In the genomic region with DNA sequence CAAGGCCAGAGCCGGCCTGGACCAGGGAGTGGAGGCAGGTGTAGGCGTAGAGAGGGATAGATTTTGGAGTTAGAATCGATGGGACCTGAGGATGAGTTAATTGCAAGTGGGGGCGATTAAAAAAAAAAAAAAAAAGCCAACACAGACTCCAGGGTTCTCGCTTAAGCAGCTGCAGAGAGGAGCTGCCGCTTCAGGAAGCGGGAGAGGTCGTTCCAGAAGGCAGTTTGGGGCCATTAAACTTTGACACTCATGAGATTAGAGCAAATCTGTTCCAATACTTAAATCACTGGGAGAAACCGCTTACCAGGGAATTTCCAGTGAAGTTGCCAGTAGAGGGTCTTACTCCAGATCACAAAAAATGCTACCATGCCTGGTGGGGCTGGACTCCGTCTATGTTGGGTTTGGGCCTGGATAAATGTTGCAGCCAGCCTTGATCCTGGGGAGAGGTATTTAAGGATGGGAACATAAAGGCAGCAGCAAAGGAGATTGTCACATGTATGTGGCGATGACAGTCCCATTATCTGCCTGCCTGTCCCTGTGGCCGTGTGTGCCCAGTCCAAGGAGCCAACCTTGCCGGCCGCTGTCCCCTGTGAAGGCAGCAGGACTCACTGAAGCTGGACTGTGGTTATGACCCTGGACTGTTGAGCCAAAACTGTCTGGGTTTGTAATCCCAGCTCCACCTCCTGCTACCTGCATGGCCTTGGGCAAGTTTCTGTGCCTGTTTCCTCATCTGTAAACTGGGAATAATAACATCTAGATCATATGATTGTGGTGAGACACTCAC, we compare ENCODE assay signal across 18 cellular contexts. TPM values are rescaled to one million over a fixed set of nuclear protein-coding genes. Genes with fewer than 3 reads are reported as not detected.
DNase-seq lines count a peak whose midpoint lies in the region; ATAC-seq, FAIRE-seq and TF ChIP-seq lines count a peak whose summit lies in the region.
"Had no signal": no experiment of that assay in that cellular context is flagged by ENCODE, and none has a peak within 500 bp of the region (broad histone marks: within the 10 kb centered on the region; RNA-seq: fewer than 3 reads in every experiment).

No MANE protein-coding gene starts in this region.

- H3K9me2 ChIP-seq in GM23338 (ENCODE audit: insufficient read depth): no peaks in the 10 kb centered on the region

- no peak overlapping the region for H3K27ac ChIP-seq in CD8-positive, alpha-beta T cell (ENCODE audit: low read depth, low read length)
- H3K27ac ChIP-seq in GM23338 (ENCODE audit: low read depth) (no peak overlapping the region), GM12878 (ENCODE audit: control insufficient read depth, insufficient read depth) (peak overlapping the region; percentile 91), prostate gland (no peak overlapping the region)
- H3K27ac ChIP-seq: RWPE1, uterus had no signal

- TF ChIP-seq RAD21 in GM12878 (IDR thresholded peaks at IDR 0.05; ENCODE audit: insufficient read depth, low read depth, low read length): no peak

- SMC1A ChIA-PET in GM12878 (lab: Charles Lee; ENCODE audit: uncharacterized antibody, unreplicated experiment): interaction anchor here (0.7 to 7.6 kb wide), 8 partner anchors 9 to 390 kb away, joined by 3 to 42 read pairs (median 7); no protein-coding TSS in a partner anchor

- H3K36me3 Mint-ChIP-seq in CD8-positive, alpha-beta T cell: no peaks in the 10 kb centered on the region
- H3K36me3 Mint-ChIP-seq in GM23338 (ENCODE audit: low read depth) (no peaks in the 10 kb centered on the region), mesothelial cell of epicardium (no peaks in the 10 kb centered on the region)
- H3K36me3 Mint-ChIP-seq: brain had no signal

- H2AFZ ChIP-seq in GM23338 (peak overlapping the region; percentile 98), GM12878 (ENCODE audit: control insufficient read depth, low read depth, low read length) (no peak overlapping the region; the same call in 1 of the 2 replicates)

- FAIRE-seq in GM12878 (lab: Jason Lieb, UNC): no peak

- H3K9me3 Mint-ChIP-seq in CD8-positive, alpha-beta T cell: no peaks in the 10 kb centered on the region
- H3K9me3 Mint-ChIP-seq in GM23338: peaks cover 3% of the 10 kb centered on the region; the same call in 1 of the 3 replicates
- peaks cover 1% of the 10 kb centered on the region for H3K9me3 Mint-ChIP-seq in mesothelial cell of epicardium
- H3K9me3 Mint-ChIP-seq: stimulated activated naive CD8-positive, alpha-beta T cell treated with anti-CD3 and anti-CD28 coated beads, Interleukin-15, amount 100 ng/mL, for 72 hours had no signal

- no TSS peak for BruUV-seq in GM12878 (replicated peaks; lab: Mats Ljungman, UMichigan)

- no peaks in the 10 kb centered on the region for H3K27me3 ChIP-seq in CD8-positive, alpha-beta T cell (ENCODE audit: insufficient read depth, low read length)
- H3K27me3 ChIP-seq in GM23338 (ENCODE audit: insufficient read depth): peaks cover 23% of the 10 kb centered on the region
- no peaks in the 10 kb centered on the region for H3K27me3 ChIP-seq in GM12878 (replicated peaks in 1 of 2; ENCODE audit: control insufficient read depth in 2 of 2, insufficient read depth in 2 of 2, low read length in 1 of 2)
- H3K27me3 ChIP-seq in prostate gland (replicated peaks; ENCODE audit: insufficient read depth): peaks cover 3% of the 10 kb centered on the region

- H3K4me1 Mint-ChIP-seq in CD8-positive, alpha-beta T cell (ENCODE audit: low read depth): peaks cover 11% of the 10 kb centered on the region
- H3K4me1 Mint-ChIP-seq in GM23338 (peaks cover 21% of the 10 kb centered on the region), mesothelial cell of epicardium (peaks cover 3% of the 10 kb centered on the region)

- no peak for TF ChIP-seq CTCF in CD8-positive, alpha-beta T cell (IDR thresholded peaks at IDR 0.05)
- TF ChIP-seq CTCF in GM23338 (conservative IDR thresholded peaks at IDR 0.05; ENCODE audit: low read depth in 2 of 2) (no peak), GM12878 (IDR thresholded peaks at IDR 0.05 in 2 of 3, conservative IDR thresholded peaks at IDR 0.05 in 1 of 3; ENCODE audit: control insufficient read depth in 2 of 3, extremely low read depth in 1 of 3, insufficient read depth in 1 of 3, low read depth in 3 of 3, low read length in 3 of 3) (no peak), mesothelial cell of epicardium (IDR thresholded peaks at IDR 0.05; ENCODE audit: unreplicated experiment) (no peak), prostate gland (IDR thresholded peaks at IDR 0.05) (no peak)

- H3K79me2 ChIP-seq in GM23338 (replicated peaks; ENCODE audit: insufficient read depth) (no peaks in the 10 kb centered on the region), GM12878 (ENCODE audit: control insufficient read depth, insufficient read depth, low read length) (peaks cover 40% of the 10 kb centered on the region)

- DNase-seq in CD8-positive, alpha-beta T cell: no peak
- DNase-seq in GM23338 (ENCODE audit: low spot score): no peak
- no peak for DNase-seq in GM12878 (ENCODE audit: low read depth, low spot score)
- DNase-seq in mesothelial cell of epicardium (ENCODE audit: low spot score in 2 of 2, unreplicated experiment in 2 of 2): no peak
- DNase-seq in prostate gland (ENCODE audit: low spot score): no peak
- DNase-seq in NOMO-1 treated with DMSO at 0.1 percent for 48 hours (lab: John Stamatoyannopoulos, UW; ENCODE audit: unreplicated experiment): no peak
- DNase-seq in central memory CD4-positive, alpha-beta T cell: no peak
- DNase-seq: activated CD8-positive, alpha-beta memory T cell treated with anti-CD3 and anti-CD28 coated beads, Interleukin-2, amount 50 U/mL, for 4 hours; activated naive CD4-positive, alpha-beta T cell treated with anti-CD3 and anti-CD28 coated beads, Interleukin-2, amount 50 U/mL, for 16 hours; H7; MV-4-11; NCI-H2107; stimulated activated CD4-positive, alpha-beta T cell treated with anti-CD3 and anti-CD28 coated beads, Interleukin-12 subunit alpha, Interleukin-12 subunit beta, amount 100 ng/mL, for 4 hours; stimulated activated naive CD8-positive, alpha-beta T cell treated with anti-CD3 and anti-CD28 coated beads, Interleukin-15, amount 100 ng/mL, for 72 hours; uterus had no signal

- peaks cover 22% of the 10 kb centered on the region for H3K27me3 Mint-ChIP-seq in CD8-positive, alpha-beta T cell (ENCODE audit: low read depth)
- H3K27me3 Mint-ChIP-seq in GM23338 (ENCODE audit: insufficient read depth, low read depth, poor library complexity) (peaks cover 32% of the 10 kb centered on the region), mesothelial cell of epicardium (ENCODE audit: low read depth) (peaks cover 77% of the 10 kb centered on the region)

- no peak overlapping the region for H3K4me3 ChIP-seq in CD8-positive, alpha-beta T cell (ENCODE audit: low read depth, low read length)
- peak overlapping the region; percentile 78 for H3K4me3 ChIP-seq in GM23338
- peak overlapping the region; percentile 87 for H3K4me3 ChIP-seq in GM12878
- no peak overlapping the region for H3K4me3 ChIP-seq in prostate gland

- peak overlapping the region; percentile 87 for H3K9ac ChIP-seq in GM12878 (ENCODE audit: control insufficient read depth, insufficient read depth, low read length)

- intact Hi-C loops in CD8-positive, alpha-beta T cell (cut with DNase I, micrococcal nuclease): no loop called here
- intact Hi-C loops in GM12878 (cut with micrococcal nuclease; ENCODE audit: unreplicated experiment) (loop anchor here (5.0 to 10.0 kb wide), 2 partner anchors 132 to 274 kb away; a partner anchor contains a TSS), prostate gland (cut with DNase I) (no loop called here)

- 88% methylated on average over 11 of the region's 14 CpGs for WGBS in GM12878 (ENCODE audit: insufficient coverage, insufficient replicate concordance, low lambda C conversion rate, missing lambda C conversion rate)
- WGBS in prostate gland: 83% methylated on average over 14 of the region's 14 CpGs

- in situ Hi-C loops in GM12878 (cut with MboI): no loop called here

- no peaks in the 10 kb centered on the region for H3K4me1 ChIP-seq in CD8-positive, alpha-beta T cell (ENCODE audit: insufficient read depth, low read length)
- H3K4me1 ChIP-seq in GM23338 (ENCODE audit: insufficient read depth): peaks cover 6% of the 10 kb centered on the region; the same call in 1 of the 2 replicates
- H3K4me1 ChIP-seq in GM12878 (ENCODE audit: control insufficient read depth, insufficient read depth, low read length): peaks cover 36% of the 10 kb centered on the region
- H3K4me1 ChIP-seq in prostate gland (replicated peaks): no peaks in the 10 kb centered on the region
- H3K4me1 ChIP-seq: uterus had no signal

- CTCF ChIA-PET in CD8-positive, alpha-beta T cell (lab: Charles Lee): interaction anchor here (1.2 kb wide), 1 partner anchor 195 kb away, joined by 4 read pairs; no protein-coding TSS in a partner anchor
- CTCF ChIA-PET in GM12878 (lab: Yijun Ruan, JAX): interaction anchor here (0.6 to 7.5 kb wide), 14 partner anchors 8 to 253 kb away, joined by 3 to 74 read pairs (median 6); no protein-coding TSS in a partner anchor

- no peaks in the 10 kb centered on the region for H3K9me3 ChIP-seq in CD8-positive, alpha-beta T cell (ENCODE audit: low read length)
- H3K9me3 ChIP-seq in GM12878 (replicated peaks; ENCODE audit: control insufficient read depth, insufficient read depth, low read length) (no peaks in the 10 kb centered on the region), prostate gland (no peaks in the 10 kb centered on the region)
- H3K9me3 ChIP-seq: uterus had no signal

- POLR2A ChIA-PET in CD8-positive, alpha-beta T cell (lab: Charles Lee): no interaction called here
- POLR2A ChIA-PET in GM12878 (lab: Charles Lee): interaction anchor here (1.1 to 5.8 kb wide), 4 partner anchors 11 to 194 kb away, joined by 4 to 58 read pairs (median 16); no protein-coding TSS in a partner anchor

- no peak for ATAC-seq in CD8-positive, alpha-beta T cell
- ATAC-seq in GM23338: no peak; the same call in 2 of the 3 replicates
- no peak for ATAC-seq in GM12878
- no peak for ATAC-seq in GM18909 (IDR thresholded peaks at IDR 0.05; ENCODE audit: poor library complexity, unreplicated experiment)

- peak overlapping the region; percentile 92 for H3K4me2 ChIP-seq in GM23338
- H3K4me2 ChIP-seq in GM12878 (ENCODE audit: control insufficient read depth, insufficient read depth): peak overlapping the region; percentile 96

- TF ChIP-seq POLR2A in GM12878 (IDR thresholded peaks at IDR 0.05; ENCODE audit: low read depth, low read length) (no peak), prostate gland (IDR thresholded peaks at IDR 0.05) (no peak)

- no peak overlapping the region for H3K27ac Mint-ChIP-seq in CD8-positive, alpha-beta T cell
- H3K27ac Mint-ChIP-seq in GM23338 (no peak overlapping the region), mesothelial cell of epicardium (no peak overlapping the region)
- H3K27ac Mint-ChIP-seq: brain; stimulated activated naive CD8-positive, alpha-beta T cell treated with anti-CD3 and anti-CD28 coated beads, Interleukin-15, amount 100 ng/mL, for 72 hours had no signal

- RAD21 ChIA-PET in GM12878 (lab: Charles Lee; ENCODE audit: unreplicated experiment): interaction anchor here (1.3 to 5.4 kb wide), 6 partner anchors 10 to 194 kb away, joined by 3 to 56 read pairs (median 8); a partner anchor contains a TSS

- TF ChIP-seq EP300 in GM12878 (IDR thresholded peaks at IDR 0.05; ENCODE audit: borderline replicate concordance in 1 of 2, control insufficient read depth in 1 of 2, low read depth in 2 of 2, low read length in 2 of 2): no peak

- no peaks in the 10 kb centered on the region for H4K20me1 ChIP-seq in GM23338 (replicated peaks; ENCODE audit: insufficient read depth)
- H4K20me1 ChIP-seq in GM12878 (ENCODE audit: control insufficient read depth, insufficient read depth): no peaks in the 10 kb centered on the region

- no peaks in the 10 kb centered on the region for H3F3A ChIP-seq in GM23338 (replicated peaks; ENCODE audit: low read depth)

- peak overlapping the region; percentile 69 for H3K4me3 Mint-ChIP-seq in CD8-positive, alpha-beta T cell
- peak overlapping the region; percentile 72 for H3K4me3 Mint-ChIP-seq in GM23338
- peak overlapping the region; percentile 34 for H3K4me3 Mint-ChIP-seq in mesothelial cell of epicardium

- H3K36me3 ChIP-seq in CD8-positive, alpha-beta T cell (ENCODE audit: insufficient read depth, low read length): no peaks in the 10 kb centered on the region
- H3K36me3 ChIP-seq in GM23338 (ENCODE audit: insufficient read depth) (no peaks in the 10 kb centered on the region), GM12878 (ENCODE audit: control insufficient read depth in 2 of 2, insufficient read depth in 2 of 2, low read length in 1 of 2) (no peaks in the 10 kb centered on the region), prostate gland (no peaks in the 10 kb centered on the region)
- H3K36me3 ChIP-seq: uterus had no signal

RNA-seq across cellular contexts. Expression of a gene that starts 23.9 kb away (rescaled TPM):
- not detected for total RNA-seq in CD8-positive, alpha-beta T cell
- 0.14 and 0.82 TPM in 2 replicates for total RNA-seq in GM23338 (2014; rRNA removed; shearing (Covaris generic))
- polyA plus RNA-seq in GM23338 (2016; fragmentation: Nextera tagmentation; extraction: Ambion mirVana): 0.09 and 0.15 TPM in 2 replicates
- total RNA-seq in GM12878 (2013; cell fraction: nucleolus; rRNA removed): 3.4 and 3.5 TPM in 2 replicates
- total RNA-seq in GM12878 (2014; rRNA removed): 0.11 and 0.23 TPM in 2 replicates
- 0.04 and 0.05 TPM in 2 replicates for total RNA-seq in GM12878 (2014; rRNA removed; fragmentation: Illumina TruSeq; extraction: Trizol)
- total RNA-seq in GM12878 (2021): 0.08 TPM in 1 of 2 replicates, not detected in the other
- 0.12 TPM for polyA plus RNA-seq in GM12878 (2011; ENCODE audit: low read depth)
- polyA plus RNA-seq in GM12878 (2011; rRNA removed): 0.29 and 0.62 TPM in 2 replicates
- 0.46 and 0.59 TPM in 2 replicates for polyA plus RNA-seq in GM12878 (2011; cell fraction: cytosol; rRNA removed)
- polyA plus RNA-seq in GM12878 (2011; cell fraction: nucleus; rRNA removed): 0.97 and 1.3 TPM in 2 replicates
- 0.28 and 0.35 TPM in 2 replicates for polyA plus RNA-seq in GM12878 (2012)
- 0.05 TPM in 1 of 2 replicates, not detected in the other for polyA plus RNA-seq in GM12878 (2014; fragmentation: Illumina TruSeq; extraction: Trizol)
- polyA plus RNA-seq in GM12878 (2014; fragmentation: Nextera tagmentation; extraction: Ambion mirVana): not detected
- polyA plus RNA-seq in GM12878 (2014; rRNA removed): 0.04 and 0.05 TPM in 2 replicates
- polyA plus RNA-seq in GM12878 (2016; fragmentation: Nextera tagmentation; extraction: Ambion mirVana): not detected
- 2.4 TPM in 2 replicates for polyA minus RNA-seq in GM12878 (2011; rRNA and poly(A)+ RNA removed)
- 0.31 and 0.80 TPM in 2 replicates for polyA minus RNA-seq in GM12878 (2011; cell fraction: cytosol; rRNA and poly(A)+ RNA removed)
- polyA minus RNA-seq in GM12878 (2011; cell fraction: nucleus; rRNA and poly(A)+ RNA removed): 3.1 and 3.7 TPM in 2 replicates
- 0.11 to 0.54 TPM (median 0.22 TPM) in 3 replicates for total RNA-seq in mesothelial cell of epicardium
- total RNA-seq in prostate gland: 1 to 10 TPM; 1.0 to 10.0 TPM

Comparison
In these comparisons a context has a peak if more than half of its experiments do, and no peak if none do; other contexts are left out.
1. H3K4me3 ChIP-seq: peak in GM23338 (single experiment) and GM12878 (single experiment); none in CD8-positive, alpha-beta T cell (single experiment) and prostate gland (0 of 2).
2. Peak in every context shown above with its lines, with median percentiles within 50 percentile points of each other: H3K4me3 Mint-ChIP-seq.